ENCODE assay signal across 9 cellular contexts in the genomic region with DNA sequence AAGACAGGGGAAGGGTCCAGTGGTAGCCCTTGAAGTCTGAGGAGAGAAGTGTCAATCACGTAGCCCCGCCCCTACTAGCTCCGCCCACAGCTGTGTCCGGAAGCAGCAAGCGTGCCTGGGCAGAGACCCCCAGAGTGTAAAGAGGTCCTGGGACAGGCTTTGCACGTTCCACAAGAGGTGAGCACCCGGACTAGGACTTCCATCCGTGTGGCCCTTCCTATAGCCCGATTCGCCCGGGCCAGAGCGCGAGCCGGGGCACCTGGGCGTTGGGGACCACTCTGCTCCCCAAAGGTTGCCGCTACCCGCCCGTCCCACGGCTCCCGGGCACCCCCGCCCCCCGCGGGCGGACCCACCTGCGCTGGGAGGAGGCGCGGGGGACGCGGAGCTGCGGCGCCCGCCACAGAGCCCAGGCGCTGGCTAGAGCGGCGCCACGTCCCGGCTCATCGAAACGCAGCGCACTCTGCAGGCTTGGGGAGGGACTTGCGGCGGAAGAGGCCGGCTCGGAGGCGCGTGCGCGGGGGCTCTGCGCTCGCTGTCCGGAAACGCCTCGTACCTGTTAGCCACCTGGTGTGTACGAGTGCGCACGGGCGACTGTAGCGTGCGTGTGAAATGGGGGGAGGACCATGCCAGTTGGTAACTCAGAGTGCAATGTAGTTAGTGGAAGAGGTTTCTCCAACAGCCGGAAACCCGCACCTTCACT. TPM values are rescaled to one million over a fixed set of nuclear protein-coding genes. Genes with fewer than 3 reads are reported as not detected.
DNase-seq lines count a peak whose midpoint lies in the region; ATAC-seq, FAIRE-seq and TF ChIP-seq lines count a peak whose summit lies in the region.
"Had no signal": no experiment of that assay in that cellular context is flagged by ENCODE, and none has a peak within 500 bp of the region (broad histone marks: within the 10 kb centered on the region; RNA-seq: fewer than 3 reads in every experiment).

A gene with protein sequence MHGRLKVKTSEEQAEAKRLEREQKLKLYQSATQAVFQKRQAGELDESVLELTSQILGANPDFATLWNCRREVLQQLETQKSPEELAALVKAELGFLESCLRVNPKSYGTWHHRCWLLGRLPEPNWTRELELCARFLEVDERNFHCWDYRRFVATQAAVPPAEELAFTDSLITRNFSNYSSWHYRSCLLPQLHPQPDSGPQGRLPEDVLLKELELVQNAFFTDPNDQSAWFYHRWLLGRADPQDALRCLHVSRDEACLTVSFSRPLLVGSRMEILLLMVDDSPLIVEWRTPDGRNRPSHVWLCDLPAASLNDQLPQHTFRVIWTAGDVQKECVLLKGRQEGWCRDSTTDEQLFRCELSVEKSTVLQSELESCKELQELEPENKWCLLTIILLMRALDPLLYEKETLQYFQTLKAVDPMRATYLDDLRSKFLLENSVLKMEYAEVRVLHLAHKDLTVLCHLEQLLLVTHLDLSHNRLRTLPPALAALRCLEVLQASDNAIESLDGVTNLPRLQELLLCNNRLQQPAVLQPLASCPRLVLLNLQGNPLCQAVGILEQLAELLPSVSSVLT (minus strand): TSS at position 464 of the 700 bp plus-strand sequence. CDS start 482 bp downstream, outside the sequence.

- H3K4me3 ChIP-seq in keratinocyte (ENCODE audit: control insufficient read depth in 2 of 3, extremely low read depth in 1 of 3, insufficient read depth in 2 of 3, low read depth in 1 of 3, low read length in 3 of 3), result peak within 1 kb of the TSS; percentile 65 to 90 (median 84)

- H3K9me3 ChIP-seq in keratinocyte (ENCODE audit: control insufficient read depth, low read depth, low read length), result no peaks in the 10 kb centered on the region

- peak within 1 kb of the TSS; percentile 96 for H3K27ac ChIP-seq in keratinocyte (ENCODE audit: control insufficient read depth, insufficient read depth, low read length)

- DNase-seq in AG08396 (ENCODE audit: low spot score), result peak; percentile 97
- peak; percentile 95 for DNase-seq in NCI-H2227 treated with DMSO at 0.1 percent for 48 hours (lab: John Stamatoyannopoulos, UW)
- peak; percentile 72 to 89 (median 81) for DNase-seq in activated CD4-positive, CD25-positive, alpha-beta regulatory T cell (lab: John Stamatoyannopoulos, UW)
- DNase-seq in central memory CD4-positive, alpha-beta T cell, result peak; percentile 96
- peak; percentile 72 for DNase-seq in keratinocyte (ENCODE audit: low read depth, low spot score)
- DNase-seq in stimulated activated CD4-positive, alpha-beta T cell treated with anti-CD3 and anti-CD28 coated beads, Interleukin-15, amount 100 ng/mL, for 1 hour (ENCODE audit: low read depth in 1 of 2, low spot score in 1 of 2), result peak; percentile 82 to 83

- H3K27me3 ChIP-seq in keratinocyte (ENCODE audit: control insufficient read depth, extremely low read depth, insufficient read depth, low read length), result no peaks in the 10 kb centered on the region

- peaks cover 9 to 24% of the 10 kb centered on the region in 2 experiments for H3K36me3 ChIP-seq in keratinocyte (ENCODE audit: control insufficient read depth in 2 of 2, extremely low read depth in 1 of 2, insufficient read depth in 2 of 2, low read length in 2 of 2)

- no peaks in the 10 kb centered on the region for H3K9me1 ChIP-seq in keratinocyte (ENCODE audit: control insufficient read depth, extremely low read depth, insufficient read depth, low read length)

- H3K79me2 ChIP-seq in keratinocyte (ENCODE audit: control insufficient read depth, insufficient read depth, low read length), result peaks cover 3% of the 10 kb centered on the region

- peak within 1 kb of the TSS; percentile 98 for H3K9ac ChIP-seq in keratinocyte (ENCODE audit: control insufficient read depth, extremely low read depth, insufficient read depth, low read length)

- H3K4me1 ChIP-seq in keratinocyte (ENCODE audit: control insufficient read depth, extremely low read depth, insufficient read depth, low read length), result peaks cover 41% of the 10 kb centered on the region

- dilution Hi-C loops in keratinocyte (cut with MboI; ENCODE audit: extremely low pct_ligation_motif_present, low sequenced_read_pairs), result no loop called here

- peak within 1 kb of the TSS; percentile 80 for H2AFZ ChIP-seq in keratinocyte (ENCODE audit: control insufficient read depth, low read length)

- H3K4me2 ChIP-seq in keratinocyte (ENCODE audit: control insufficient read depth, extremely low read depth, insufficient read depth, low read depth, low read length), result peak within 1 kb of the TSS; percentile 86

- FAIRE-seq in keratinocyte (lab: Jason Lieb, UNC), result no peak
- FAIRE-seq: TTC549 had no signal

- peak in 2 of 3 experiments; percentile 64 to 84 for TF ChIP-seq CTCF in keratinocyte (optimal IDR thresholded peaks at IDR 0.05 in 1 of 3, IDR thresholded peaks at IDR 0.05 in 1 of 3, conservative IDR thresholded peaks at IDR 0.05 in 1 of 3; ENCODE audit: extremely low read depth in 1 of 3, insufficient read depth in 2 of 3, low read length in 3 of 3)

- H4K20me1 ChIP-seq in keratinocyte (ENCODE audit: control insufficient read depth, extremely low read depth, insufficient read depth, low read length), result no peaks in the 10 kb centered on the region

- peak; percentile 91 for ATAC-seq in GM18909 (IDR thresholded peaks at IDR 0.05; ENCODE audit: poor library complexity, unreplicated experiment)
- ATAC-seq in HG03175 (IDR thresholded peaks at IDR 0.05; ENCODE audit: unreplicated experiment), result peak; percentile 89

RNA-seq across cellular contexts. Expression of the gene that starts here (rescaled TPM):
- polyA plus RNA-seq in keratinocyte, result 29.0 to 47.2 TPM (median 40.9 TPM) in 3 replicates
- 40.0 TPM for polyA plus RNA-seq in keratinocyte (2011; ENCODE audit: low read depth)
- polyA plus RNA-seq in keratinocyte (2011; cell fraction: cytosol; rRNA removed), result 38.8 and 56.4 TPM in 2 replicates
- 117 and 146 TPM in 2 replicates for polyA plus RNA-seq in keratinocyte (2011; cell fraction: nucleus; rRNA removed)
- polyA plus RNA-seq in keratinocyte (2012; ENCODE audit: low replicate concordance), result 32.4 and 59.7 TPM in 2 replicates
- polyA minus RNA-seq in keratinocyte, result 59.0 to 99.6 TPM (median 91.5 TPM) in 3 replicates
- 64.3 TPM for polyA minus RNA-seq in keratinocyte (2011; cell fraction: cytosol; rRNA and poly(A)+ RNA removed)
- polyA minus RNA-seq in keratinocyte (2011; cell fraction: nucleus; rRNA and poly(A)+ RNA removed), result 39.5 and 43.2 TPM in 2 replicates

Comparison
In these comparisons a context has a peak if more than half of its experiments do, and no peak if none do; other contexts are left out.
1. Peak in every context shown above with its lines: DNase-seq, ATAC-seq, H3K4me3 ChIP-seq and H3K27ac ChIP-seq.